Comparison of ENCODE assay signal across 25 cellular contexts in the genomic region with DNA sequence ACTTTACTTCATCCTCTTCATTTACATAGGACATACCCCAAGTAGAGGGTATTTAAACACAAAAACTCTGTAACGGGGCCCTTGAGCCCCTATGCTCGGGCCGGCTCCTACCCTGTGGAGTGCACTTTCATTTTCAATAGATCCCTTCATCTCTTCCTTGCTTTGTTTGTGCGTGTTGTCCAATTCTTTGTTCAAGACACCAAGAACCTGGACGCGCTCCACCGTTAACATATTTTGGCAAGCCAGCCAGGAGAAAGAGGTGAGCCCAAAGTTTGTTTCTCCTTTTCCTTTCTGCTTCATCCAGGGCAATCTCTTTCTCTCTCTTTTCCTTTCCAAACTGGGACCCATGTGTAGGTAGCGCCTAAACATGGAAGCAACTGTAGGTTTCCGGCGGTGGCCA. TPM values are rescaled to one million over a fixed set of nuclear protein-coding genes. Genes with fewer than 3 reads are reported as not detected.
"Had no signal": no experiment of that assay in that cellular context is flagged by ENCODE, and none has a peak within 500 bp of the region (broad histone marks: within the 10 kb centered on the region; RNA-seq: fewer than 3 reads in every experiment).

No MANE protein-coding gene starts in this region.

- H3K27ac Mint-ChIP-seq: nephron progenitor cell; progenitor cell of endocrine pancreas; stimulated activated naive B cell treated with anti-CD40 and anti-IgM and Interleukin-4, amounts not matched to agents 10 μg/mL and 1 μg/mL and 100 μg/mL, for 72 hours had no signal

- H3K9me3 Mint-ChIP-seq: stimulated activated naive B cell treated with anti-CD40 and anti-IgM and Interleukin-4, amounts not matched to agents 10 μg/mL and 1 μg/mL and 100 μg/mL, for 72 hours had no signal

- H3K4me3 Mint-ChIP-seq: naive thymus-derived CD8-positive, alpha-beta T cell; nephron progenitor cell; stimulated activated naive B cell treated with anti-CD40 and anti-IgM and Interleukin-4, amounts not matched to agents 10 μg/mL and 1 μg/mL and 100 μg/mL, for 72 hours had no signal

- DNase-seq: islet precursor cell; left ventricle myocardium inferior; naive thymus-derived CD8-positive, alpha-beta T cell; nephron progenitor cell; ovary; retina; right cardiac atrium; stimulated activated CD4-positive, alpha-beta T cell treated with anti-CD3 and anti-CD28 coated beads, Interleukin-12 subunit alpha, Interleukin-12 subunit beta, amount 100 ng/mL, for 4 hours; stimulated activated CD4-positive, alpha-beta T cell treated with anti-CD3 and anti-CD28 coated beads, Interleukin-15, amount 100 ng/mL, for 24 hours; stimulated activated CD4-positive, alpha-beta T cell treated with anti-CD3 and anti-CD28 coated beads, Interleukin-2, amount 100 ng/mL, for 24 hours; stimulated activated CD4-positive, alpha-beta T cell treated with anti-CD3 and anti-CD28 coated beads, Interleukin-4, amount 100 ng/mL, for 1 hour; stimulated activated naive B cell treated with anti-CD40 and anti-IgM and Interleukin-4, amounts not matched to agents 10 μg/mL and 1 μg/mL and 100 μg/mL, for 72 hours; stimulated activated naive CD8-positive, alpha-beta T cell treated with anti-CD3 and anti-CD28 coated beads, Interleukin-15, Interleukin-2, amounts not matched to agents 100 U/mL and 50 U/mL, for 24 hours; stomach; testis; transverse colon; upper lobe of left lung had no signal

- H3K36me3 ChIP-seq: left ventricle myocardium inferior, ovary, stomach, thyroid gland, transverse colon, upper lobe of left lung, vagina had no signal

- H3K79me2 ChIP-seq: hepatocyte had no signal

- H3K4me1 ChIP-seq: testis, thyroid gland, transverse colon, upper lobe of left lung, vagina had no signal

- H2AFZ ChIP-seq: hepatocyte had no signal

- H3K4me3 ChIP-seq: hepatocyte, left ventricle myocardium inferior, lung, ovary, skin epidermis, stomach, testis, thyroid gland, transverse colon, upper lobe of left lung, vagina had no signal

- H3K9me3 ChIP-seq: ovary, testis, thyroid gland, transverse colon, upper lobe of left lung, vagina had no signal

- H3K4me1 Mint-ChIP-seq: stimulated activated naive B cell treated with anti-CD40 and anti-IgM and Interleukin-4, amounts not matched to agents 10 μg/mL and 1 μg/mL and 100 μg/mL, for 72 hours had no signal

- ATAC-seq: naive thymus-derived CD8-positive, alpha-beta T cell; right cardiac atrium; sciatic nerve; stimulated activated naive B cell treated with anti-CD40 and anti-IgM and Interleukin-4, amounts not matched to agents 10 μg/mL and 1 μg/mL and 100 μg/mL, for 72 hours; stimulated activated naive CD8-positive, alpha-beta T cell treated with anti-CD3 and anti-CD28 coated beads, Interleukin-15, Interleukin-2, amounts not matched to agents 100 U/mL and 50 U/mL, for 24 hours had no signal

- H3K27ac ChIP-seq: hepatocyte, left ventricle myocardium inferior, ovary, skin epidermis, stomach, testis, thyroid gland, transverse colon, upper lobe of left lung, vagina had no signal

- H3K4me2 ChIP-seq: hepatocyte had no signal

- H3K27me3 ChIP-seq: ovary, testis, thyroid gland, upper lobe of left lung, vagina had no signal

RNA-seq across cellular contexts. Expression of a gene that starts 58.1 kb away (rescaled TPM):
- total RNA-seq: kidney epithelial cell had no signal
